ENCODE assay signal across 18 cellular contexts in the genomic region with DNA sequence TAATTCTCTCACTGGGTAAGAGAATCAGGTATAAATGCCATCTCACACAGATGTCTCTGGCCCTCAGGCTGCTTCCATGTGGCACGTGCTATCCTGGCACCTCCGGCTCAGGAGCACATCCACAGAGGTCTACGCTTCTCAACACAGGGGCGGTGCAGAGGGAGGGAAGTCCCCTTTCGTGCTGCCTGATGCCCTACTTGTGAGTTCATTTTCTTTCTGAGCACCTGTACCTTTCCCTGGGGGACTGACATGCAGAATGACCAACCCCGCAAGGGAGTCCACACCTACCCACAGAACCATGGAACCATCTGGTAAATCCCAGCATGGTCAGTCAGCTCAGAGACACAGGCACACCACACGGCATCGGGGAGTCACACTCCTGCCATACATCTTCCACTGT.
DNase-seq lines count a peak whose midpoint lies in the region; ATAC-seq, FAIRE-seq and TF ChIP-seq lines count a peak whose summit lies in the region.
"Had no signal": no experiment of that assay in that cellular context is flagged by ENCODE, and none has a peak within 500 bp of the region (broad histone marks: within the 10 kb centered on the region; RNA-seq: fewer than 3 reads in every experiment).

No MANE protein-coding gene starts in this region.

- no peak for FAIRE-seq in D721Med (lab: Jason Lieb, UNC)
- FAIRE-seq: endothelial cell of umbilical vein had no signal

- DNase-seq in activated CD4-positive, alpha-beta T cell treated with anti-CD3 and anti-CD28 coated beads, Interleukin-2, amount 10 ng/mL, durations not matched to agents 24 days and 14 days: no peak
- no peak for DNase-seq in activated CD4-positive, alpha-beta T cell treated with anti-CD3 and anti-CD28 coated beads for 4 hours
- DNase-seq in T-helper 17 cell (no peak), NCI-H187 treated with DMSO at 0.1 percent for 48 hours (lab: John Stamatoyannopoulos, UW) (no peak), NCI-H82 treated with DMSO at 0.1 percent for 48 hours (lab: John Stamatoyannopoulos, UW; ENCODE audit: unreplicated experiment) (no peak), D721Med (ENCODE audit: insufficient read length, low spot score) (no peak)
- no peak for DNase-seq in natural killer cell treated with Interleukin-12 subunit alpha and Interleukin-12 subunit beta and Interleukin-15 and Interleukin-18, amount 100 ng/mL, for 72 hours (ENCODE audit: low spot score)
- DNase-seq: amniotic stem cell; COR-L47; GF-D8; mesendoderm; NCI-H1092; NCI-H226; stimulated activated naive CD4-positive, alpha-beta T cell treated with Interleukin-2 at 50 U/mL for 16 hours; uterus had no signal

- intact Hi-C loops in activated CD4-positive, alpha-beta T cell treated with anti-CD3 and anti-CD28 coated beads, Interleukin-2, amount 10 ng/mL, durations not matched to agents 24 days and 14 days (cut with micrococcal nuclease): loop anchor here (2.0 to 10.0 kb wide), 2 partner anchors 36 to 598 kb away; no protein-coding TSS in a partner anchor

- no peaks in the 10 kb centered on the region for H3K9me3 ChIP-seq in T-helper 17 cell (ENCODE audit: control insufficient read depth, low read length, poor library complexity, severe bottlenecking)
- H3K9me3 ChIP-seq: gastroesophageal sphincter, uterus had no signal

- ATAC-seq in GM21786 (IDR thresholded peaks at IDR 0.05; ENCODE audit: unreplicated experiment) (peak; percentile 43), T-helper 17 cell (no peak)
- peak in 1 of 2 donors; percentile 50 for ATAC-seq in natural killer cell treated with Interleukin-12 subunit alpha and Interleukin-12 subunit beta and Interleukin-15 and Interleukin-18, amount 100 ng/mL, for 72 hours
- ATAC-seq: gastroesophageal sphincter had no signal

- peak overlapping the region; percentile 29 for H3K27ac Mint-ChIP-seq in activated CD4-positive, alpha-beta T cell treated with anti-CD3 and anti-CD28 coated beads, Interleukin-2, amount 10 ng/mL, durations not matched to agents 24 days and 14 days
- peak overlapping the region; percentile 92 for H3K27ac Mint-ChIP-seq in T-helper 17 cell
- H3K27ac Mint-ChIP-seq in natural killer cell treated with Interleukin-12 subunit alpha and Interleukin-12 subunit beta and Interleukin-15 and Interleukin-18, amount 100 ng/mL, for 72 hours: peak overlapping the region; percentile 86 to 97

- TF ChIP-seq CTCF in D721Med (IDR thresholded peaks at IDR 0.05; ENCODE audit: insufficient read depth, missing control alignments): no peak

- no peak overlapping the region for H3K4me3 Mint-ChIP-seq in activated CD4-positive, alpha-beta T cell treated with anti-CD3 and anti-CD28 coated beads, Interleukin-2, amount 10 ng/mL, durations not matched to agents 24 days and 14 days
- H3K4me3 Mint-ChIP-seq in T-helper 17 cell: peak overlapping the region; percentile 42
- H3K4me3 Mint-ChIP-seq in natural killer cell treated with Interleukin-12 subunit alpha and Interleukin-12 subunit beta and Interleukin-15 and Interleukin-18, amount 100 ng/mL, for 72 hours: no peak overlapping the region

- H3K4me1 Mint-ChIP-seq in activated CD4-positive, alpha-beta T cell treated with anti-CD3 and anti-CD28 coated beads, Interleukin-2, amount 10 ng/mL, durations not matched to agents 24 days and 14 days: peaks cover 37% of the 10 kb centered on the region
- H3K4me1 Mint-ChIP-seq in T-helper 17 cell: peaks cover 35% of the 10 kb centered on the region
- H3K4me1 Mint-ChIP-seq in natural killer cell treated with Interleukin-12 subunit alpha and Interleukin-12 subunit beta and Interleukin-15 and Interleukin-18, amount 100 ng/mL, for 72 hours (ENCODE audit: low read depth in 2 of 2): peaks cover 64 to 66% of the 10 kb centered on the region in 2 donors

- no peaks in the 10 kb centered on the region for H3K9me3 Mint-ChIP-seq in activated CD4-positive, alpha-beta T cell treated with anti-CD3 and anti-CD28 coated beads, Interleukin-2, amount 10 ng/mL, durations not matched to agents 24 days and 14 days
- no peaks in the 10 kb centered on the region for H3K9me3 Mint-ChIP-seq in natural killer cell treated with Interleukin-12 subunit alpha and Interleukin-12 subunit beta and Interleukin-15 and Interleukin-18, amount 100 ng/mL, for 72 hours

- H3K27me3 Mint-ChIP-seq in activated CD4-positive, alpha-beta T cell treated with anti-CD3 and anti-CD28 coated beads, Interleukin-2, amount 10 ng/mL, durations not matched to agents 24 days and 14 days: no peaks in the 10 kb centered on the region
- H3K27me3 Mint-ChIP-seq in T-helper 17 cell: no peaks in the 10 kb centered on the region
- no peaks in the 10 kb centered on the region for H3K27me3 Mint-ChIP-seq in natural killer cell treated with Interleukin-12 subunit alpha and Interleukin-12 subunit beta and Interleukin-15 and Interleukin-18, amount 100 ng/mL, for 72 hours

- H3K36me3 Mint-ChIP-seq in activated CD4-positive, alpha-beta T cell treated with anti-CD3 and anti-CD28 coated beads, Interleukin-2, amount 10 ng/mL, durations not matched to agents 24 days and 14 days (ENCODE audit: low read depth): peaks cover 10% of the 10 kb centered on the region
- no peaks in the 10 kb centered on the region for H3K36me3 Mint-ChIP-seq in T-helper 17 cell (ENCODE audit: low read depth)
- no peaks in the 10 kb centered on the region for H3K36me3 Mint-ChIP-seq in natural killer cell treated with Interleukin-12 subunit alpha and Interleukin-12 subunit beta and Interleukin-15 and Interleukin-18, amount 100 ng/mL, for 72 hours

Comparison
In these comparisons a context has a peak if more than half of its experiments do, and no peak if none do; other contexts are left out.
1. H3K27ac Mint-ChIP-seq: peak in every context shown above with its lines; median percentile 92 in T-helper 17 cell; 92 in natural killer cell treated with Interleukin-12 subunit alpha and Interleukin-12 subunit beta and Interleukin-15 and Interleukin-18, amount 100 ng/mL, for 72 hours; 29 in activated CD4-positive, alpha-beta T cell treated with anti-CD3 and anti-CD28 coated beads, Interleukin-2, amount 10 ng/mL, durations not matched to agents 24 days and 14 days.